Comparison of ENCODE assay signal across 10 cellular contexts in genomic region chr13:51635137-51635878, GRCh38. TPM values are rescaled to one million over a fixed set of nuclear protein-coding genes. Genes with fewer than 3 reads are reported as not detected.
DNase-seq lines count a peak whose midpoint lies in the region; FAIRE-seq and TF ChIP-seq lines count a peak whose summit lies in the region.
"Had no signal": no experiment of that assay in that cellular context is flagged by ENCODE, and none has a peak within 500 bp of the region (broad histone marks: within the 10 kb centered on the region; RNA-seq: fewer than 3 reads in every experiment).

No MANE protein-coding gene starts in this region.

- no peak overlapping the region for H2AFZ ChIP-seq in H1 (ENCODE audit: low read length)

- H3K9me3 Mint-ChIP-seq in activated naive CD4-positive, alpha-beta T cell treated with anti-CD3 and anti-CD28 coated beads, Interleukin-2, amount 50 U/mL, for 24 hours, result no peaks in the 10 kb centered on the region
- no peaks in the 10 kb centered on the region for H3K9me3 Mint-ChIP-seq in immature natural killer cell

- no peaks in the 10 kb centered on the region for H3K27me3 Mint-ChIP-seq in activated naive CD4-positive, alpha-beta T cell treated with anti-CD3 and anti-CD28 coated beads, Interleukin-2, amount 50 U/mL, for 24 hours
- H3K27me3 Mint-ChIP-seq in immature natural killer cell (ENCODE audit: low read depth in 3 of 3), result peaks cover 0 to 2% (median 1%) of the 10 kb centered on the region in 3 donors

- 90% methylated on average over 12 of the region's 12 CpGs; no CpG with 5 or more reads in 1 of the 2 experiments for WGBS in H1 (ENCODE audit: extremely low coverage in 1 of 2, insufficient coverage in 1 of 2, insufficient read length in 1 of 2, insufficient replicate concordance in 2 of 2, low coverage in 1 of 2, low lambda C conversion rate in 2 of 2, missing lambda C conversion rate in 1 of 2), 2 experiments
- WGBS in testis, 2 donors, result 79 to 83% methylated on average over 12 of the region's 12 CpGs
- 83 to 91% (median 86%) methylated on average over 12 of the region's 12 CpGs for WGBS in small intestine, 3 donors

- TF ChIP-seq CTCF in H1 (IDR thresholded peaks at IDR 0.05; ENCODE audit: control extremely low read depth in 1 of 3, insufficient read depth in 1 of 3, low read depth in 1 of 3, low read length in 3 of 3) (no peak), testis (IDR thresholded peaks at IDR 0.05) (no peak)

- no peak overlapping the region for H3K14ac ChIP-seq in H1 (ENCODE audit: insufficient read length)

- H3K9ac ChIP-seq in SK-N-MC (ENCODE audit: insufficient read length) (peak overlapping the region; percentile 49), H1 (replicated peaks in 1 of 4; ENCODE audit: extremely low read depth in 1 of 4, low read depth in 3 of 4, low read length in 3 of 4) (no peak overlapping the region)

- no peak overlapping the region for H4K91ac ChIP-seq in H1 (replicated peaks; ENCODE audit: insufficient read length, low read length)

- H3K4me2 ChIP-seq in H1 (ENCODE audit: insufficient read depth in 1 of 2, low read depth in 2 of 2, low read length in 2 of 2), result no peak overlapping the region; a peak in 1 of 4 replicates

- H4K5ac ChIP-seq in H1 (ENCODE audit: insufficient read length, low read depth, low read length), result no peak overlapping the region

- in situ Hi-C loops in G401 (cut with HindIII; ENCODE audit: low sequenced_read_pairs), result no loop called here

- H3K9me3 ChIP-seq in SK-N-MC (ENCODE audit: low read depth, low read length) (no peaks in the 10 kb centered on the region), H1 (ENCODE audit: insufficient read depth in 2 of 2, low read depth in 1 of 2, low read length in 1 of 2) (no peaks in the 10 kb centered on the region), testis (no peaks in the 10 kb centered on the region), small intestine (ENCODE audit: control insufficient read depth, low read depth) (no peaks in the 10 kb centered on the region)

- H3K23ac ChIP-seq in H1 (ENCODE audit: insufficient read length), result no peak overlapping the region

- H3K27ac Mint-ChIP-seq in activated naive CD4-positive, alpha-beta T cell treated with anti-CD3 and anti-CD28 coated beads, Interleukin-2, amount 50 U/mL, for 24 hours, result peak overlapping the region; percentile 89
- peak overlapping the region in 1 of 6 donors; percentile 54 for H3K27ac Mint-ChIP-seq in immature natural killer cell

- no peak for TF ChIP-seq RAD21 in H1 (IDR thresholded peaks at IDR 0.05 in 1 of 2, conservative IDR thresholded peaks at IDR 0.05 in 1 of 2; ENCODE audit: low read depth in 2 of 2, low read length in 2 of 2)

- POLR2A ChIA-PET in H1 (lab: Charles Lee; ENCODE audit: partially characterized antibody), result interaction anchor here (0.6 to 1.7 kb wide), 3 partner anchors 9 to 182 kb away, joined by 3 to 5 read pairs (median 3); partner anchors contain the start of gene INTS6

- CTCF ChIA-PET in H1 (lab: Charles Lee; ENCODE audit: partially characterized antibody), result interaction anchor here (0.9 kb wide), 1 partner anchor 11 kb away, joined by 3 read pairs; no protein-coding TSS in a partner anchor

- H4K20me1 ChIP-seq in H1 (replicated peaks in 1 of 2; ENCODE audit: control insufficient read depth in 1 of 2, insufficient read depth in 2 of 2, low read length in 2 of 2), result no peaks in the 10 kb centered on the region

- intact Hi-C loops in testis (cut with DNase I; ENCODE audit: low total_unique reads), result no loop called here

- no peak overlapping the region for H3K56ac ChIP-seq in H1 (replicated peaks; ENCODE audit: insufficient read length, low read depth, low read length)

- H2BK12ac ChIP-seq in H1 (ENCODE audit: low read depth, low read length), result no peak overlapping the region

- no peak overlapping the region for H2BK20ac ChIP-seq in H1 (ENCODE audit: low read length)

- H2AK5ac ChIP-seq in H1 (ENCODE audit: low read depth, low read length), result no peak overlapping the region

- no peak overlapping the region for H3K18ac ChIP-seq in H1 (ENCODE audit: extremely low read depth, low read length)

- H2BK15ac ChIP-seq in H1 (ENCODE audit: low read length), result no peak overlapping the region

- H3K79me2 ChIP-seq in H1 (ENCODE audit: control insufficient read depth in 1 of 2, insufficient read depth in 2 of 2, low read length in 2 of 2), result peaks cover 0 to 97% of the 10 kb centered on the region in 2 experiments; a peak in 3 of 4 replicates

- FAIRE-seq in H1 (lab: Jason Lieb, UNC) (peak; percentile 66), small intestine (lab: Jason Lieb, UNC) (no peak)

- TF ChIP-seq POLR2A in H1 (IDR thresholded peaks at IDR 0.05; ENCODE audit: control extremely low read depth in 1 of 2, low read depth in 2 of 2, low read length in 2 of 2) (no peak), testis (IDR thresholded peaks at IDR 0.05) (no peak)

- no peaks in the 10 kb centered on the region for H3K36me3 Mint-ChIP-seq in activated naive CD4-positive, alpha-beta T cell treated with anti-CD3 and anti-CD28 coated beads, Interleukin-2, amount 50 U/mL, for 24 hours
- H3K36me3 Mint-ChIP-seq in immature natural killer cell, result peaks cover 0 to 7% (median 4%) of the 10 kb centered on the region in 3 donors

- no peak overlapping the region for H4K8ac ChIP-seq in H1 (ENCODE audit: extremely low read depth, insufficient read depth, low read length)

- H3K27me3 ChIP-seq in H1 (replicated peaks in 1 of 4; ENCODE audit: control insufficient read depth in 3 of 4, extremely low read depth in 1 of 4, insufficient read depth in 3 of 4, low read length in 3 of 4) (no peaks in the 10 kb centered on the region), testis (no peaks in the 10 kb centered on the region), small intestine (ENCODE audit: control insufficient read depth in 2 of 2, insufficient read depth in 2 of 2, low read length in 2 of 2) (no peaks in the 10 kb centered on the region)

- no peak for TF ChIP-seq EP300 in H1 (IDR thresholded peaks at IDR 0.05; ENCODE audit: borderline replicate concordance in 1 of 2, low read depth in 2 of 2, low read length in 2 of 2)

- H3K4me1 ChIP-seq in H1 (replicated peaks in 1 of 4; ENCODE audit: control insufficient read depth in 3 of 4, insufficient read depth in 4 of 4, low read length in 3 of 4) (peaks cover 6 to 19% (median 15%) of the 10 kb centered on the region in 4 experiments), testis (peaks cover 60% of the 10 kb centered on the region), small intestine (ENCODE audit: control insufficient read depth in 2 of 2, insufficient read depth in 1 of 2, low read depth in 1 of 2, low read length in 1 of 2) (peaks cover 0 to 2% of the 10 kb centered on the region in 2 donors)

- no peaks in the 10 kb centered on the region for H3K23me2 ChIP-seq in H1 (ENCODE audit: low read depth, low read length)

- H3K4me3 ChIP-seq in SK-N-MC (peak overlapping the region; percentile 62), H1 (ENCODE audit: extremely low read depth in 1 of 4, insufficient read depth in 2 of 4, low read depth in 3 of 4, low read length in 4 of 4) (no peak overlapping the region), testis (no peak overlapping the region), small intestine (ENCODE audit: low read depth in 1 of 2, low read length in 2 of 2) (no peak overlapping the region)

- H3K36me3 ChIP-seq in SK-N-MC (ENCODE audit: insufficient read depth, low read length), result no peaks in the 10 kb centered on the region
- H3K36me3 ChIP-seq in H1 (ENCODE audit: control insufficient read depth in 2 of 4, insufficient read depth in 4 of 4, low read length in 3 of 4), result no peaks in the 10 kb centered on the region
- no peaks in the 10 kb centered on the region for H3K36me3 ChIP-seq in testis (ENCODE audit: low read depth, missing control alignments)
- no peaks in the 10 kb centered on the region for H3K36me3 ChIP-seq in small intestine (ENCODE audit: control insufficient read depth in 2 of 2, insufficient read depth in 2 of 2, low read length in 2 of 2)

- peaks cover 53% of the 10 kb centered on the region for H3K4me1 Mint-ChIP-seq in activated naive CD4-positive, alpha-beta T cell treated with anti-CD3 and anti-CD28 coated beads, Interleukin-2, amount 50 U/mL, for 24 hours
- peaks cover 18 to 44% of the 10 kb centered on the region in 2 donors for H3K4me1 Mint-ChIP-seq in immature natural killer cell

- peaks cover 4% of the 10 kb centered on the region for H3K79me1 ChIP-seq in H1 (ENCODE audit: low read depth, low read length)

- H3K4ac ChIP-seq in H1 (replicated peaks; ENCODE audit: insufficient read length, low read depth, low read length), result no peak overlapping the region

- H3K27ac ChIP-seq in SK-N-MC (peak overlapping the region; percentile 91), H1 (ENCODE audit: low read depth, low read length) (no peak overlapping the region), testis (peak overlapping the region; percentile 47 to 68), small intestine (ENCODE audit: low read depth in 1 of 2, low read length in 1 of 2) (no peak overlapping the region)

- H2BK120ac ChIP-seq in H1 (replicated peaks; ENCODE audit: low read depth, low read length), result no peak overlapping the region

- no peak for DNase-seq in activated naive CD4-positive, alpha-beta T cell treated with Interleukin-2 at 50 U/mL for 16 hours
- DNase-seq in SK-N-MC (ENCODE audit: low read depth, low spot score) (peak; percentile 86), H1 (ENCODE audit: low read depth in 1 of 2, low spot score in 2 of 2) (no peak), testis (no peak), immature natural killer cell (no peak), small intestine (no peak), G401 (ENCODE audit: low spot score) (no peak)
- DNase-seq: GDM1, NCI-H774 had no signal

- no peak overlapping the region for H2BK5ac ChIP-seq in H1 (ENCODE audit: low read depth, low read length)

- H3K4me3 Mint-ChIP-seq in activated naive CD4-positive, alpha-beta T cell treated with anti-CD3 and anti-CD28 coated beads, Interleukin-2, amount 50 U/mL, for 24 hours, result peak overlapping the region; percentile 70
- no peak overlapping the region for H3K4me3 Mint-ChIP-seq in immature natural killer cell

TF ChIP-seq in H1, 55 proteins besides CTCF, POLR2A, EP300 and RAD21 (continues in another document):
- no peak for TF ChIP-seq TEAD4 (IDR thresholded peaks at IDR 0.05; ENCODE audit: low read depth, low read length)

RNA-seq across cellular contexts. Expression of gene WDFY2, which starts 51.0 kb away (rescaled TPM):
- total RNA-seq in H1 (2021; fragmentation: NEBNext Ultra II Directional; extraction: Animal tissue kit (Norgen Biotek cat#: 25700)), result 29.0 and 31.1 TPM in 2 replicates
- 13.5 and 13.9 TPM in 2 replicates for polyA plus RNA-seq in H1 (2011; rRNA removed)
- 18.9 TPM for polyA plus RNA-seq in H1 (2011; cell fraction: cytosol; rRNA removed)
- polyA plus RNA-seq in H1 (2011; cell fraction: nucleus; rRNA removed), result 36.9 TPM
- polyA plus RNA-seq in H1 (2012, experiment 1 of 2), result 16.2 to 20.8 TPM (median 18.3 TPM) in 4 replicates
- polyA plus RNA-seq in H1 (2012, experiment 2 of 2), result 5.1 TPM
- polyA plus RNA-seq in H1 (2013, experiment 1 of 2), result 15.5 TPM
- 14.5 TPM for polyA plus RNA-seq in H1 (2013, experiment 2 of 2)
- polyA minus RNA-seq in H1 (2011; rRNA and poly(A)+ RNA removed), result 38.2 and 40.9 TPM in 2 replicates
- 16.6 TPM for polyA minus RNA-seq in H1 (2011; cell fraction: cytosol; rRNA and poly(A)+ RNA removed)
- polyA minus RNA-seq in H1 (2011; cell fraction: nucleus; rRNA and poly(A)+ RNA removed), result 60.5 TPM
- 10 to 100 TPM; 36.1 to 45.8 TPM for total RNA-seq in testis
- polyA plus RNA-seq in testis (ENCODE audit: insufficient read depth, low read depth, low replicate concordance), result 17.1 TPM
- polyA plus RNA-seq in immature natural killer cell, result 1 to 10 TPM; 1.6 to 4.6 (median 3.0) TPM
- polyA plus RNA-seq in small intestine, result 1 to 10 TPM in 1 of 3 donors, under 1 TPM in 2; 0.81 to 2.5 (median 0.89) TPM
- total RNA-seq in G401 (2014; rRNA removed; shearing (Covaris generic)), result 2.6 and 4.1 TPM in 2 replicates

Comparison
In these comparisons a context has a peak if more than half of its experiments do, and no peak if none do; other contexts are left out.
1. H3K27ac ChIP-seq: peak in SK-N-MC (single experiment) and testis (2 of 2); none in H1 (single experiment) and small intestine (0 of 2).